ENCODE assay signal across 39 cellular contexts in genomic region chr3:148460686-148461085, GRCh38.
"Had no signal": no experiment of that assay in that cellular context is flagged by ENCODE, and none has a peak within 500 bp of the region (broad histone marks: within the 10 kb centered on the region; RNA-seq: fewer than 3 reads in every experiment).

No MANE protein-coding gene starts in this region.

- H3K27me3 Mint-ChIP-seq: activated naive CD4-positive, alpha-beta T cell treated with anti-CD3 and anti-CD28 coated beads, Interleukin-2, amount 10 ng/mL, durations not matched to agents 7 days and 5 days; activated naive CD4-positive, alpha-beta T cell treated with anti-CD3 and anti-CD28 coated beads, Interleukin-2, amount 50 U/mL, for 24 hours; activated naive CD8-positive, alpha-beta T cell; activated naive CD8-positive, alpha-beta T cell treated with anti-CD3 and anti-CD28 coated beads for 36 hours; activated naive CD8-positive, alpha-beta T cell treated with anti-CD3 and anti-CD28 coated beads, Interleukin-2, amount 10 ng/mL, durations not matched to agents 7 days and 5 days; activated naive CD8-positive, alpha-beta T cell treated with anti-CD3 and anti-CD28 coated beads, Interleukin-2, amount 50 U/mL, for 24 hours; activated T-cell treated with anti-CD3 and anti-CD28 coated beads, Interleukin-2, amount 50 U/mL, for 24 hours; activated T-helper 17 cell treated with anti-CD3 and anti-CD28 coated beads, Interleukin-2, amount 50 U/mL, for 72 hours; brain; central memory CD8-positive, alpha-beta T cell had no signal

- H3K27me3 ChIP-seq: adrenal gland, ascending aorta, body of pancreas, brain microvascular endothelial cell, breast epithelium, cardiac muscle cell had no signal

- DNase-seq: activated effector memory CD4-positive, alpha-beta T cell treated with anti-CD3 and anti-CD28 coated beads, Interleukin-2, amount 50 U/mL, for 16 hours; activated effector memory CD4-positive, alpha-beta T cell treated with Interleukin-2 at 50 U/mL for 16 hours; activated gamma-delta T cell; activated gamma-delta T cell treated with Interleukin-2 at 50 U/mL for 16 hours; activated naive CD4-positive, alpha-beta T cell; activated naive CD4-positive, alpha-beta T cell treated with anti-CD3 and anti-CD28 coated beads, Interleukin-2, amount 10 ng/mL, durations not matched to agents 7 days and 5 days; activated naive CD4-positive, alpha-beta T cell treated with anti-CD3 and anti-CD28 coated beads, Interleukin-2, amount 50 U/mL, for 16 hours; activated naive CD4-positive, alpha-beta T cell treated with Interleukin-2 at 50 U/mL for 16 hours; activated naive CD8-positive, alpha-beta T cell treated with anti-CD3 and anti-CD28 coated beads for 36 hours; activated naive CD8-positive, alpha-beta T cell treated with anti-CD3 and anti-CD28 coated beads, Interleukin-2, amount 10 ng/mL, durations not matched to agents 7 days and 5 days; activated naive CD8-positive, alpha-beta T cell treated with anti-CD3 and anti-CD28 coated beads, Interleukin-2, amount 50 U/mL, for 24 hours; activated T-cell treated with anti-CD3 and anti-CD28 coated beads for 4 hours; activated T-cell treated with anti-CD3 and anti-CD28 coated beads, Interleukin-2, amount 50 U/mL, for 1 hour; activated T-cell treated with anti-CD3 and anti-CD28 coated beads, Interleukin-2, amount 50 U/mL, for 24 hours; activated T-cell treated with anti-CD3 and anti-CD28 coated beads, Interleukin-2, amount 50 U/mL, for 4 hours; activated T-cell treated with anti-CD3 and anti-CD28 coated beads, Interleukin-2, amount 50 U/mL, for 48 hours; activated T-cell treated with anti-CD3 and anti-CD28 coated beads, Interleukin-2, amount 50 U/mL, for 72 hours; adrenal gland; amniotic stem cell; amygdala; anterior cingulate cortex; aorta; body of pancreas; brain microvascular endothelial cell; caudate nucleus; central memory CD4-positive, alpha-beta T cell; cerebellar nuclear complex had no signal

- H3K4me3 ChIP-seq: adrenal gland, ascending aorta, body of pancreas, breast epithelium, cardiac muscle cell had no signal

- H3K27ac ChIP-seq: adrenal gland, ascending aorta, body of pancreas, brain microvascular endothelial cell, breast epithelium, cardiac muscle cell had no signal

- ATAC-seq: activated naive CD4-positive, alpha-beta T cell treated with anti-CD3 and anti-CD28 coated beads, Interleukin-2, amount 50 U/mL, for 72 hours; activated naive CD8-positive, alpha-beta T cell treated with anti-CD3 and anti-CD28 coated beads, Interleukin-2, amount 50 U/mL, for 24 hours; activated T-cell treated with anti-CD3 and anti-CD28 coated beads, Interleukin-2, amount 50 U/mL, for 4 hours; activated T-cell treated with anti-CD3 and anti-CD28 coated beads, Interleukin-2, amount 50 U/mL, for 72 hours; activated T-helper 17 cell treated with anti-CD3 and anti-CD28 coated beads, Interleukin-2, amount 50 U/mL, for 72 hours; body of pancreas had no signal

- H3K9me3 Mint-ChIP-seq: activated naive CD4-positive, alpha-beta T cell treated with anti-CD3 and anti-CD28 coated beads, Interleukin-2, amount 10 ng/mL, durations not matched to agents 7 days and 5 days; activated naive CD4-positive, alpha-beta T cell treated with anti-CD3 and anti-CD28 coated beads, Interleukin-2, amount 50 U/mL, for 24 hours; activated naive CD8-positive, alpha-beta T cell treated with anti-CD3 and anti-CD28 coated beads, Interleukin-2, amount 10 ng/mL, durations not matched to agents 7 days and 5 days; activated T-helper 2 cell treated with anti-CD3 and anti-CD28 coated beads, Interferon-gamma antibody, Interleukin-2, Interleukin-4, amounts not matched to agents 10 μg/mL and 5 μg/mL and 100 μg/mL, durations not matched to agents 14 hours and 24 hours and 36 hours had no signal

- FAIRE-seq: bronchial epithelial cell had no signal

- H3K9me3 ChIP-seq: adrenal gland, ascending aorta, body of pancreas, breast epithelium had no signal

- H3K4me3 Mint-ChIP-seq: activated naive CD4-positive, alpha-beta T cell treated with anti-CD3 and anti-CD28 coated beads, Interleukin-2, amount 10 ng/mL, durations not matched to agents 7 days and 5 days; activated naive CD4-positive, alpha-beta T cell treated with anti-CD3 and anti-CD28 coated beads, Interleukin-2, amount 50 U/mL, for 24 hours; activated naive CD8-positive, alpha-beta T cell; activated naive CD8-positive, alpha-beta T cell treated with anti-CD3 and anti-CD28 coated beads for 36 hours; activated naive CD8-positive, alpha-beta T cell treated with anti-CD3 and anti-CD28 coated beads, Interleukin-2, amount 10 ng/mL, durations not matched to agents 7 days and 5 days; activated naive CD8-positive, alpha-beta T cell treated with anti-CD3 and anti-CD28 coated beads, Interleukin-2, amount 50 U/mL, for 24 hours; activated T-cell treated with anti-CD3 and anti-CD28 coated beads, Interleukin-2, amount 50 U/mL, for 24 hours; activated T-cell treated with anti-CD3 and anti-CD28 coated beads, Interleukin-2, amount 50 U/mL, for 4 hours; activated T-cell treated with anti-CD3 and anti-CD28 coated beads, Interleukin-2, amount 50 U/mL, for 72 hours; activated T-helper 1 cell treated with anti-CD3 and anti-CD28 coated beads, Interleukin-12 subunit alpha, Interleukin-12 subunit beta, Interleukin-2, Interleukin-4 antibody, amounts not matched to agents 30 ng/mL and 10 ng/mL and 1 ng/mL, durations not matched to agents 14 hours and 24 hours and 36 hours; activated T-helper 17 cell treated with anti-CD3 and anti-CD28 coated beads, Interleukin-2, amount 50 U/mL, for 72 hours; brain; central memory CD8-positive, alpha-beta T cell had no signal

- H3K36me3 Mint-ChIP-seq: activated naive CD4-positive, alpha-beta T cell treated with anti-CD3 and anti-CD28 coated beads, Interleukin-2, amount 10 ng/mL, durations not matched to agents 7 days and 5 days; activated naive CD4-positive, alpha-beta T cell treated with anti-CD3 and anti-CD28 coated beads, Interleukin-2, amount 50 U/mL, for 24 hours; activated naive CD4-positive, alpha-beta T cell treated with anti-CD3 and anti-CD28 coated beads, Interleukin-2, amount 50 U/mL, for 72 hours; activated naive CD8-positive, alpha-beta T cell; activated naive CD8-positive, alpha-beta T cell treated with anti-CD3 and anti-CD28 coated beads for 36 hours; activated naive CD8-positive, alpha-beta T cell treated with anti-CD3 and anti-CD28 coated beads, Interleukin-2, amount 10 ng/mL, durations not matched to agents 7 days and 5 days; brain had no signal

- H3K4me1 ChIP-seq: adrenal gland, ascending aorta, body of pancreas, breast epithelium had no signal

- H3K27ac Mint-ChIP-seq: activated naive CD4-positive, alpha-beta T cell treated with anti-CD3 and anti-CD28 coated beads, Interleukin-2, amount 10 ng/mL, durations not matched to agents 7 days and 5 days; activated naive CD4-positive, alpha-beta T cell treated with anti-CD3 and anti-CD28 coated beads, Interleukin-2, amount 50 U/mL, for 24 hours; activated naive CD4-positive, alpha-beta T cell treated with anti-CD3 and anti-CD28 coated beads, Interleukin-2, amount 50 U/mL, for 72 hours; activated naive CD8-positive, alpha-beta T cell; activated naive CD8-positive, alpha-beta T cell treated with anti-CD3 and anti-CD28 coated beads for 36 hours; activated naive CD8-positive, alpha-beta T cell treated with anti-CD3 and anti-CD28 coated beads, Interleukin-2, amount 10 ng/mL, durations not matched to agents 7 days and 5 days; activated naive CD8-positive, alpha-beta T cell treated with anti-CD3 and anti-CD28 coated beads, Interleukin-2, amount 50 U/mL, for 24 hours; activated T-cell treated with anti-CD3 and anti-CD28 coated beads, Interleukin-2, amount 50 U/mL, for 24 hours; activated T-cell treated with anti-CD3 and anti-CD28 coated beads, Interleukin-2, amount 50 U/mL, for 72 hours; activated T-helper 1 cell treated with anti-CD3 and anti-CD28 coated beads, Interleukin-12 subunit alpha, Interleukin-12 subunit beta, Interleukin-2, Interleukin-4 antibody, amounts not matched to agents 30 ng/mL and 10 ng/mL and 1 ng/mL, durations not matched to agents 14 hours and 24 hours and 36 hours; activated T-helper 17 cell treated with anti-CD3 and anti-CD28 coated beads, Interleukin-2, amount 50 U/mL, for 72 hours; activated T-helper 2 cell treated with anti-CD3 and anti-CD28 coated beads, Interferon-gamma antibody, Interleukin-2, Interleukin-4, amounts not matched to agents 10 μg/mL and 5 μg/mL and 100 μg/mL, durations not matched to agents 14 hours and 24 hours and 36 hours; brain had no signal

- H3K36me3 ChIP-seq: adrenal gland, ascending aorta, brain microvascular endothelial cell, cardiac muscle cell had no signal

- H3K4me1 Mint-ChIP-seq: activated naive CD4-positive, alpha-beta T cell treated with anti-CD3 and anti-CD28 coated beads, Interleukin-2, amount 10 ng/mL, durations not matched to agents 7 days and 5 days; activated naive CD4-positive, alpha-beta T cell treated with anti-CD3 and anti-CD28 coated beads, Interleukin-2, amount 50 U/mL, for 24 hours; activated naive CD8-positive, alpha-beta T cell treated with anti-CD3 and anti-CD28 coated beads for 36 hours; activated naive CD8-positive, alpha-beta T cell treated with anti-CD3 and anti-CD28 coated beads, Interleukin-2, amount 10 ng/mL, durations not matched to agents 7 days and 5 days; activated naive CD8-positive, alpha-beta T cell treated with anti-CD3 and anti-CD28 coated beads, Interleukin-2, amount 50 U/mL, for 24 hours; activated T-helper 17 cell treated with anti-CD3 and anti-CD28 coated beads, Interleukin-2, amount 50 U/mL, for 72 hours; brain; central memory CD8-positive, alpha-beta T cell had no signal
